8 cellular contexts compared by ENCODE assay signal in genomic region chr12:59403259-59403932, GRCh38.
A peak's percentile ranks its signal among the peaks of the same experiment; 100 is the strongest.
DNase-seq lines count a peak whose midpoint lies in the region; ATAC-seq and TF ChIP-seq lines count a peak whose summit lies in the region.

No MANE protein-coding gene starts in this region.

- H3K27ac Mint-ChIP-seq in activated CD8-positive, alpha-beta T cell treated with anti-CD3 and anti-CD28 coated beads for 36 hours, result no peak overlapping the region

- intact Hi-C loops in activated CD8-positive, alpha-beta T cell treated with anti-CD3 and anti-CD28 coated beads for 36 hours (cut with micrococcal nuclease), result loop anchor here (5.0 to 10.0 kb wide), 2 partner anchors 191 to 434 kb away; partner anchors contain the start of gene SLC16A7

- H3K23ac ChIP-seq in neuronal stem cell (ENCODE audit: low read depth, low read length, poor library complexity), result no peak overlapping the region

- no peak overlapping the region for H4K91ac ChIP-seq in neuronal stem cell (ENCODE audit: low read depth, low read length, poor library complexity)

- H2BK120ac ChIP-seq in neuronal stem cell (ENCODE audit: low read depth, low read length), result no peak overlapping the region

- H3K9me3 ChIP-seq in neuronal stem cell (replicated peaks in 1 of 2; ENCODE audit: control insufficient read depth in 2 of 2, insufficient read depth in 1 of 2, low read depth in 1 of 2, low read length in 2 of 2), result no peaks in the 10 kb centered on the region

- CTCF ChIA-PET in activated CD8-positive, alpha-beta T cell treated with anti-CD3 and anti-CD28 coated beads for 36 hours (lab: Charles Lee), result interaction anchor here (0.7 to 2.2 kb wide), 20 partner anchors 8 to 435 kb away, joined by 3 to 16 read pairs (median 3); no protein-coding TSS in a partner anchor

- no peak overlapping the region for H3K4me3 ChIP-seq in neuronal stem cell (ENCODE audit: low read length in 2 of 2)

- H2BK12ac ChIP-seq in neuronal stem cell (ENCODE audit: low read length), result no peak overlapping the region

- WGBS in neuronal stem cell (ENCODE audit: extremely low coverage in 2 of 2, insufficient read length in 2 of 2, insufficient replicate concordance in 1 of 2), 2 donors, result no CpG with 5 or more reads among the region's 3 CpGs

- no peaks in the 10 kb centered on the region for H3K9me3 Mint-ChIP-seq in activated CD8-positive, alpha-beta T cell treated with anti-CD3 and anti-CD28 coated beads for 36 hours

- H4K8ac ChIP-seq in neuronal stem cell (ENCODE audit: low read depth, low read length), result no peak overlapping the region

- no peak overlapping the region for H3K18ac ChIP-seq in neuronal stem cell (ENCODE audit: low read length)

- peak; percentile 56 for ATAC-seq in HG03025 (IDR thresholded peaks at IDR 0.05; ENCODE audit: low FRiP score, unreplicated experiment)
- ATAC-seq in activated CD8-positive, alpha-beta T cell treated with anti-CD3 and anti-CD28 coated beads for 36 hours, result no peak
- peak; percentile 90 for ATAC-seq in foreskin keratinocyte
- ATAC-seq in GM21529 (IDR thresholded peaks at IDR 0.05; ENCODE audit: unreplicated experiment), result no peak

- no peak overlapping the region for H2AK5ac ChIP-seq in neuronal stem cell (ENCODE audit: low read depth, low read length)

- H3K27ac ChIP-seq in foreskin keratinocyte (no peak overlapping the region), neuronal stem cell (replicated peaks; ENCODE audit: low read length) (no peak overlapping the region)

- H3K27me3 ChIP-seq in foreskin keratinocyte (no peaks in the 10 kb centered on the region), neuronal stem cell (ENCODE audit: control insufficient read depth in 3 of 3, insufficient read depth in 3 of 3, low read depth in 1 of 3, low read length in 3 of 3) (no peaks in the 10 kb centered on the region)

- peaks cover 16% of the 10 kb centered on the region for H3K4me1 Mint-ChIP-seq in activated CD8-positive, alpha-beta T cell treated with anti-CD3 and anti-CD28 coated beads for 36 hours (ENCODE audit: low read depth)

- H3K4me1 ChIP-seq in foreskin keratinocyte (no peaks in the 10 kb centered on the region), neuronal stem cell (ENCODE audit: control insufficient read depth in 2 of 2, insufficient read depth in 1 of 2, low read depth in 1 of 2, low read length in 2 of 2) (no peaks in the 10 kb centered on the region)

- peak; percentile 83 for TF ChIP-seq CTCF in GM13977 (IDR thresholded peaks at IDR 0.05; ENCODE audit: extremely low read depth, insufficient read depth, missing control alignments)
- TF ChIP-seq CTCF in activated CD8-positive, alpha-beta T cell treated with anti-CD3 and anti-CD28 coated beads for 36 hours (IDR thresholded peaks at IDR 0.05), result peak; percentile 80
- peak; percentile 84 for TF ChIP-seq CTCF in foreskin keratinocyte (conservative IDR thresholded peaks at IDR 0.05)

- H2AFZ ChIP-seq in neuronal stem cell (ENCODE audit: low read length), result no peak overlapping the region

- no peak overlapping the region for H3K4ac ChIP-seq in neuronal stem cell (ENCODE audit: low read length)

- H3K27me3 Mint-ChIP-seq in activated CD8-positive, alpha-beta T cell treated with anti-CD3 and anti-CD28 coated beads for 36 hours, result peaks cover 5% of the 10 kb centered on the region

- H3K36me3 ChIP-seq in neuronal stem cell (replicated peaks in 1 of 2; ENCODE audit: control insufficient read depth in 2 of 2, insufficient read depth in 2 of 2, low read length in 2 of 2), result no peaks in the 10 kb centered on the region

- no peak overlapping the region for H2BK5ac ChIP-seq in neuronal stem cell (ENCODE audit: low read length)

- H3K14ac ChIP-seq in neuronal stem cell (ENCODE audit: low read length), result no peak overlapping the region

- H3K4me3 Mint-ChIP-seq in activated CD8-positive, alpha-beta T cell treated with anti-CD3 and anti-CD28 coated beads for 36 hours, result no peak overlapping the region

- H3K79me1 ChIP-seq in neuronal stem cell (ENCODE audit: low read depth, low read length), result no peaks in the 10 kb centered on the region

- DNase-seq in Ammon's horn (ENCODE audit: low spot score) (peak; percentile 90), GM13977 (ENCODE audit: low spot score) (peak; percentile 10), NCI-H2196 (lab: John Stamatoyannopoulos, UW; ENCODE audit: unreplicated experiment) (peak; percentile 59), foreskin keratinocyte (peak in 1 of 2 donors; percentile 42), neuronal stem cell (ENCODE audit: low spot score) (peak; percentile 58)
- peak; percentile 52 for DNase-seq in activated CD8-positive, alpha-beta T cell treated with anti-CD3 and anti-CD28 coated beads for 36 hours

- in situ Hi-C loops in GM13977 (cut with MboI; ENCODE audit: low pct_unique_long_range_greater_than_20kb, low sequenced_read_pairs, unreplicated experiment), result loop anchor here (25.0 kb wide), 1 partner anchor 409 kb away; no protein-coding TSS in a partner anchor

- H3K9ac ChIP-seq in neuronal stem cell (ENCODE audit: low read depth, low read length, poor library complexity), result no peak overlapping the region

- no peak overlapping the region for H2BK15ac ChIP-seq in neuronal stem cell (ENCODE audit: low read length)

- no peaks in the 10 kb centered on the region for H3K36me3 Mint-ChIP-seq in activated CD8-positive, alpha-beta T cell treated with anti-CD3 and anti-CD28 coated beads for 36 hours (ENCODE audit: low read depth)

- no peak overlapping the region for H3K4me2 ChIP-seq in neuronal stem cell (ENCODE audit: insufficient read depth, low read length, poor library complexity, severe bottlenecking)

- POLR2A ChIA-PET in activated CD8-positive, alpha-beta T cell treated with anti-CD3 and anti-CD28 coated beads for 36 hours (lab: Charles Lee), result no interaction called here

Comparison
In these comparisons a context has a peak if more than half of its experiments do, and no peak if none do; other contexts are left out.
1. ATAC-seq: peak in HG03025 (single experiment) and foreskin keratinocyte (single experiment); none in activated CD8-positive, alpha-beta T cell treated with anti-CD3 and anti-CD28 coated beads for 36 hours (single experiment) and GM21529 (single experiment).
2. Peak in every context shown above with its lines, with median percentiles within 50 percentile points of each other: CTCF ChIP-seq.